Comparison of ENCODE assay signal across 16 cellular contexts in the genomic region with DNA sequence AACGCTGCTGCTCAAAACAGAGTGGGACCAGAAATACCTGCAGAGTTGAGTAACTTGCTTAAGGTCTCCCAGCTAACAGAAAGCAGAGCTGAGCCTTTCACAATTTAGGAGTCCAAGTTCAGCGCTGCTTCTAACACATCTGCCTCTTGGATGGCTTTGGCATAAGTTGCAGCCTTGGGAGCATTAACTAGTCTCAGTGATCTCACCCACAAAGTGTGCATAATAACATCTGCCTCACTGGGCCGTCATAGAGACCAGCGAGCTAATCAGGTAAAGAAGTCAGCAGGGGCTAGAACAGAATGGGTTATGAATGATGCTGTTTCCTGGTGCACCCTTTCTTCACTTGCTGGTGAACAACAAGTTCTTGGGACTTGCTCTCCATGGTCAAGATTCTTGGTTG. TPM values are rescaled to one million over a fixed set of nuclear protein-coding genes. Genes with fewer than 3 reads are reported as not detected.
DNase-seq lines count a peak whose midpoint lies in the region; ATAC-seq, FAIRE-seq and TF ChIP-seq lines count a peak whose summit lies in the region.
"Had no signal": no experiment of that assay in that cellular context is flagged by ENCODE, and none has a peak within 500 bp of the region (broad histone marks: within the 10 kb centered on the region; RNA-seq: fewer than 3 reads in every experiment).

No MANE protein-coding gene starts in this region.

- H3K27me3 Mint-ChIP-seq in Caco-2 (ENCODE audit: insufficient read depth, unreplicated experiment) = no peaks in the 10 kb centered on the region
- peaks cover 5% of the 10 kb centered on the region for H3K27me3 Mint-ChIP-seq in nephron (ENCODE audit: low read depth)

- H3K4me1 Mint-ChIP-seq in Caco-2 (ENCODE audit: low read depth, unreplicated experiment) (peaks cover 78% of the 10 kb centered on the region), nephron (peaks cover 23% of the 10 kb centered on the region)
- H3K4me1 Mint-ChIP-seq: activated CD8-positive, alpha-beta memory T cell treated with anti-CD3 and anti-CD28 coated beads, Interleukin-2, amount 10 ng/mL, durations not matched to agents 7 days and 5 days; activated naive CD4-positive, alpha-beta T cell treated with anti-CD3 and anti-CD28 coated beads, Interleukin-2, amount 10 ng/mL, durations not matched to agents 7 days and 5 days; immature natural killer cell had no signal

- no peak overlapping the region for H2AFZ ChIP-seq in KMS-11 (ENCODE audit: low read depth)

- H3K4me2 ChIP-seq in KMS-11 = peak overlapping the region; percentile 17; the same call in 1 of the 2 replicates

- TF ChIP-seq CTCF in Caco-2 (IDR thresholded peaks at IDR 0.05; ENCODE audit: insufficient read depth in 1 of 2, low read depth in 1 of 2, low read length in 1 of 2, severe bottlenecking in 1 of 2, unreplicated experiment in 1 of 2) (no peak), KMS-11 (conservative IDR thresholded peaks at IDR 0.05; ENCODE audit: low read depth, low read length) (no peak), bronchial epithelial cell (IDR thresholded peaks at IDR 0.05; ENCODE audit: insufficient read depth, low read length, severe bottlenecking) (no peak), nephron (IDR thresholded peaks at IDR 0.05; ENCODE audit: unreplicated experiment in 3 of 3) (no peak)

- H3K4me3 ChIP-seq in Caco-2 (ENCODE audit: low read depth, low read length) = no peak overlapping the region; the same call in 1 of the 2 replicates
- H3K4me3 ChIP-seq in KMS-11 (IDR thresholded peaks at IDR 0.05; ENCODE audit: insufficient read depth, low read depth, low read length) = no peak overlapping the region
- no peak overlapping the region for H3K4me3 ChIP-seq in bronchial epithelial cell (ENCODE audit: low read depth, low read length)
- H3K4me3 ChIP-seq: cardiac muscle cell had no signal

- 0 out of 2 replicates have a peak, but pooled peaks cover 2% of the 10 kb centered on the region for H3K36me3 ChIP-seq in Caco-2 (ENCODE audit: control insufficient read depth, insufficient read depth, low read length)
- no peaks in the 10 kb centered on the region for H3K36me3 ChIP-seq in KMS-11 (ENCODE audit: insufficient read depth)
- no peaks in the 10 kb centered on the region for H3K36me3 ChIP-seq in bronchial epithelial cell (ENCODE audit: control insufficient read depth, insufficient read depth, low read length)
- H3K36me3 ChIP-seq: cardiac muscle cell had no signal

- FAIRE-seq in bronchial epithelial cell (lab: Jason Lieb, UNC) = no peak

- CTCF ChIA-PET in Caco-2 (lab: Charles Lee) = interaction anchor here (0.6 to 1.5 kb wide), 3 partner anchors 12 to 35 kb away, joined by 3 to 5 read pairs (median 4); no protein-coding TSS in a partner anchor

- H3K27me3 ChIP-seq in Caco-2 (replicated peaks; ENCODE audit: control insufficient read depth, insufficient read depth, low read length) (no peaks in the 10 kb centered on the region), KMS-11 (ENCODE audit: insufficient read depth, low read depth) (no peaks in the 10 kb centered on the region), bronchial epithelial cell (ENCODE audit: control insufficient read depth, insufficient read depth, low read length) (no peaks in the 10 kb centered on the region)
- H3K27me3 ChIP-seq: cardiac muscle cell had no signal

- H3K4me3 Mint-ChIP-seq in Caco-2 (ENCODE audit: unreplicated experiment) (peak overlapping the region; percentile 57), nephron (no peak overlapping the region)
- H3K4me3 Mint-ChIP-seq: activated CD8-positive, alpha-beta memory T cell treated with anti-CD3 and anti-CD28 coated beads, Interleukin-2, amount 10 ng/mL, durations not matched to agents 7 days and 5 days; activated naive CD4-positive, alpha-beta T cell treated with anti-CD3 and anti-CD28 coated beads, Interleukin-2, amount 10 ng/mL, durations not matched to agents 7 days and 5 days had no signal

- H3K4me1 ChIP-seq in Caco-2 = peaks cover 82% of the 10 kb centered on the region
- peaks cover 12% of the 10 kb centered on the region for H3K4me1 ChIP-seq in KMS-11 (ENCODE audit: low read depth, poor library complexity, severe bottlenecking)

- H3K9me3 Mint-ChIP-seq in Caco-2 (ENCODE audit: unreplicated experiment) = no peaks in the 10 kb centered on the region
- no peaks in the 10 kb centered on the region for H3K9me3 Mint-ChIP-seq in nephron
- H3K9me3 Mint-ChIP-seq: activated naive CD4-positive, alpha-beta T cell treated with anti-CD3 and anti-CD28 coated beads, Interleukin-2, amount 10 ng/mL, durations not matched to agents 7 days and 5 days had no signal

- DNase-seq in Caco-2 (no peak), bronchial epithelial cell (ENCODE audit: low read depth) (peak; percentile 39), NOMO-1 treated with DMSO at 0.1 percent for 48 hours (lab: John Stamatoyannopoulos, UW; ENCODE audit: unreplicated experiment) (no peak), NCI-H2081 treated with DMSO at 0.1 percent for 48 hours (lab: John Stamatoyannopoulos, UW) (no peak)
- DNase-seq: activated CD4-positive, CD25-positive, alpha-beta regulatory T cell; activated CD8-positive, alpha-beta memory T cell treated with anti-CD3 and anti-CD28 coated beads, Interleukin-2, amount 10 ng/mL, durations not matched to agents 7 days and 5 days; activated naive CD4-positive, alpha-beta T cell treated with anti-CD3 and anti-CD28 coated beads, Interleukin-2, amount 10 ng/mL, durations not matched to agents 7 days and 5 days; C1 segment of cervical spinal cord; immature natural killer cell; occipital lobe; substantia nigra had no signal

- intact Hi-C loops in Caco-2 (cut with micrococcal nuclease; ENCODE audit: unreplicated experiment) = no loop called here

- H3K36me3 Mint-ChIP-seq in Caco-2 (ENCODE audit: insufficient read depth, unreplicated experiment) (peaks cover 48% of the 10 kb centered on the region), nephron (ENCODE audit: low read depth) (no peaks in the 10 kb centered on the region)
- H3K36me3 Mint-ChIP-seq: activated CD8-positive, alpha-beta memory T cell treated with anti-CD3 and anti-CD28 coated beads, Interleukin-2, amount 10 ng/mL, durations not matched to agents 7 days and 5 days; activated naive CD4-positive, alpha-beta T cell treated with anti-CD3 and anti-CD28 coated beads, Interleukin-2, amount 10 ng/mL, durations not matched to agents 7 days and 5 days; immature natural killer cell had no signal

- no peak overlapping the region for H3K27ac ChIP-seq in KMS-11

- no peaks in the 10 kb centered on the region for H3K9me3 ChIP-seq in Caco-2

- H3K9ac ChIP-seq in KMS-11 = no peak overlapping the region

- ATAC-seq in HG03139 (IDR thresholded peaks at IDR 0.05; ENCODE audit: unreplicated experiment) = no peak
- no peak for ATAC-seq in GM18519 (IDR thresholded peaks at IDR 0.05; ENCODE audit: low FRiP score, unreplicated experiment)
- ATAC-seq: activated CD8-positive, alpha-beta memory T cell treated with anti-CD3 and anti-CD28 coated beads, Interleukin-2, amount 10 ng/mL, durations not matched to agents 7 days and 5 days had no signal

- H3K79me2 ChIP-seq in KMS-11 (ENCODE audit: insufficient read depth, low read depth) = no peaks in the 10 kb centered on the region

- TSS peak; percentile 57 for BruUV-seq in Caco-2 (replicated peaks; lab: Mats Ljungman, UMichigan)

- H3K27ac Mint-ChIP-seq in Caco-2 (ENCODE audit: unreplicated experiment) = peak overlapping the region; percentile 88
- peak overlapping the region; percentile 83 to 92 (median 84) for H3K27ac Mint-ChIP-seq in nephron
- H3K27ac Mint-ChIP-seq: activated CD8-positive, alpha-beta memory T cell treated with anti-CD3 and anti-CD28 coated beads, Interleukin-2, amount 10 ng/mL, durations not matched to agents 7 days and 5 days; activated naive CD4-positive, alpha-beta T cell treated with anti-CD3 and anti-CD28 coated beads, Interleukin-2, amount 10 ng/mL, durations not matched to agents 7 days and 5 days; immature natural killer cell had no signal

- POLR2A ChIA-PET in Caco-2 (lab: Charles Lee) = interaction anchor here (1.0 to 2.2 kb wide), 3 partner anchors 10 to 58 kb away, joined by 3 to 18 read pairs (median 5); no protein-coding TSS in a partner anchor

- H4K20me1 ChIP-seq in KMS-11 (ENCODE audit: insufficient read depth) = no peaks in the 10 kb centered on the region

RNA-seq across cellular contexts. Expression of gene WWC1, which starts 36.5 kb away (rescaled TPM):
- 108 and 109 TPM in 2 replicates for total RNA-seq in Caco-2 (2022)
- 20.8 and 23.2 TPM in 2 replicates for total RNA-seq in bronchial epithelial cell
